ENCODE assay signal across 21 cellular contexts in genomic region chr17:74485841-74486240, GRCh38. TPM values are rescaled to one million over a fixed set of nuclear protein-coding genes. Genes with fewer than 3 reads are reported as not detected.
A peak's percentile ranks its signal among the peaks of the same experiment; 100 is the strongest.
DNase-seq lines count a peak whose midpoint lies in the region; ATAC-seq and TF ChIP-seq lines count a peak whose summit lies in the region.
"Had no signal": no experiment of that assay in that cellular context is flagged by ENCODE, and none has a peak within 500 bp of the region (broad histone marks: within the 10 kb centered on the region; RNA-seq: fewer than 3 reads in every experiment).

No MANE protein-coding gene starts in this region.

- intact Hi-C loops in left colon (cut with DNase I, micrococcal nuclease), result no loop called here
- intact Hi-C loops in sigmoid colon (cut with DNase I), result no loop called here
- intact Hi-C loops in activated CD8-positive, alpha-beta T cell treated with anti-CD3 and anti-CD28 coated beads for 36 hours (cut with micrococcal nuclease), result no loop called here

- ATAC-seq in left colon, result peak; percentile 83
- ATAC-seq in activated CD8-positive, alpha-beta T cell treated with anti-CD3 and anti-CD28 coated beads for 36 hours, result no peak
- ATAC-seq: A549; CD8-positive, alpha-beta T cell had no signal

- POLR2A ChIA-PET in activated CD8-positive, alpha-beta T cell treated with anti-CD3 and anti-CD28 coated beads for 36 hours (lab: Charles Lee), result no interaction called here

- DNase-seq in AG20443 (ENCODE audit: low spot score), result peak; percentile 3
- peak; percentile 4 for DNase-seq in GM13976 (ENCODE audit: low spot score)
- no peak for DNase-seq in left colon
- DNase-seq in stimulated activated CD8-positive, alpha-beta memory T cell treated with anti-CD3 and anti-CD28 coated beads, Interleukin-4, amount 100 ng/mL, for 48 hours, result peak; percentile 21
- DNase-seq in glomerular visceral epithelial cell (ENCODE audit: extremely low spot score), result no peak
- no peak for DNase-seq in sigmoid colon
- DNase-seq in activated CD8-positive, alpha-beta T cell treated with anti-CD3 and anti-CD28 coated beads for 36 hours, result no peak
- DNase-seq: Calu3, GF-D8, MV-4-11, NCI-H1694 treated with DMSO at 0.1 percent for 48 hours, NCI-H2107, NCI-H524, NCI-H82, SHP77 had no signal

- no peaks in the 10 kb centered on the region for H3K36me3 Mint-ChIP-seq in activated CD8-positive, alpha-beta T cell treated with anti-CD3 and anti-CD28 coated beads for 36 hours (ENCODE audit: low read depth)
- H3K36me3 Mint-ChIP-seq: CD8-positive, alpha-beta T cell had no signal

- H3K9me3 ChIP-seq in sigmoid colon, result no peaks in the 10 kb centered on the region
- H3K9me3 ChIP-seq: A549 had no signal

- no peak overlapping the region for H3K4me3 Mint-ChIP-seq in activated CD8-positive, alpha-beta T cell treated with anti-CD3 and anti-CD28 coated beads for 36 hours
- H3K4me3 Mint-ChIP-seq: CD8-positive, alpha-beta T cell had no signal

- H3K4me1 Mint-ChIP-seq in activated CD8-positive, alpha-beta T cell treated with anti-CD3 and anti-CD28 coated beads for 36 hours (ENCODE audit: low read depth), result peaks cover 2% of the 10 kb centered on the region

- H3K27me3 ChIP-seq in sigmoid colon, result peaks cover 0 to 16% (median 3%) of the 10 kb centered on the region in 3 donors
- H3K27me3 ChIP-seq: BLaER1 had no signal

- no peak overlapping the region for H3K4me3 ChIP-seq in sigmoid colon
- H3K4me3 ChIP-seq: A549, BLaER1 had no signal

- H3K4me1 ChIP-seq in sigmoid colon, result no peaks in the 10 kb centered on the region
- H3K4me1 ChIP-seq: A549, BLaER1 had no signal

- H3K9me3 Mint-ChIP-seq in activated CD8-positive, alpha-beta T cell treated with anti-CD3 and anti-CD28 coated beads for 36 hours, result no peaks in the 10 kb centered on the region
- H3K9me3 Mint-ChIP-seq: CD8-positive, alpha-beta T cell had no signal

- TF ChIP-seq POLR2A in sigmoid colon (IDR thresholded peaks at IDR 0.05), result no peak

- no peak overlapping the region for H3K27ac ChIP-seq in sigmoid colon
- H3K27ac ChIP-seq: A549, BLaER1, KMS-11 had no signal

- TF ChIP-seq CTCF in GM13976 (IDR thresholded peaks at IDR 0.05; ENCODE audit: borderline replicate concordance, control extremely low read depth, extremely low read depth, insufficient read depth, missing control alignments), result no peak
- no peak for TF ChIP-seq CTCF in sigmoid colon (IDR thresholded peaks at IDR 0.05)
- no peak for TF ChIP-seq CTCF in activated CD8-positive, alpha-beta T cell treated with anti-CD3 and anti-CD28 coated beads for 36 hours (IDR thresholded peaks at IDR 0.05)

- H3K27ac Mint-ChIP-seq in activated CD8-positive, alpha-beta T cell treated with anti-CD3 and anti-CD28 coated beads for 36 hours, result no peak overlapping the region
- H3K27ac Mint-ChIP-seq: CD8-positive, alpha-beta T cell had no signal

- in situ Hi-C loops in GM13976 (cut with MboI; ENCODE audit: low sequenced_read_pairs, unreplicated experiment), result no loop called here

- no peaks in the 10 kb centered on the region for H3K27me3 Mint-ChIP-seq in activated CD8-positive, alpha-beta T cell treated with anti-CD3 and anti-CD28 coated beads for 36 hours

- TF ChIP-seq EP300 in sigmoid colon (IDR thresholded peaks at IDR 0.05), result no peak

- CTCF ChIA-PET in activated CD8-positive, alpha-beta T cell treated with anti-CD3 and anti-CD28 coated beads for 36 hours (lab: Charles Lee), result interaction anchor here (0.8 to 2.4 kb wide), 2 partner anchors 48 to 118 kb away, joined by 3 to 9 read pairs; no protein-coding TSS in a partner anchor

- H3K36me3 ChIP-seq in sigmoid colon, result no peaks in the 10 kb centered on the region
- H3K36me3 ChIP-seq: BLaER1 had no signal

- WGBS in sigmoid colon, 2 donors, result 41 to 74% methylated on average over 5 of the region's 5 CpGs

RNA-seq across cellular contexts. Expression of gene CD300A, which starts 19.4 kb away (rescaled TPM):
- 1 to 10 TPM; 1.8 to 7.9 TPM for total RNA-seq in left colon
- 1 to 10 TPM; 2.9 to 6.9 (median 3.3) TPM for total RNA-seq in sigmoid colon
- 10 to 100 TPM in 2 of 3 donors, 1 to 10 TPM in 1; 4.8 to 33.5 (median 10.9) TPM for polyA plus RNA-seq in sigmoid colon
- 1 to 10 TPM; 2.2 to 2.4 TPM for total RNA-seq in activated CD8-positive, alpha-beta T cell treated with anti-CD3 and anti-CD28 coated beads for 36 hours
- total RNA-seq: HT-29, RPMI7951 had no signal
- polyA plus RNA-seq: A549 had no signal

RNA-seq across cellular contexts. Expression of gene CD300LB, which starts 45.4 kb away (rescaled TPM):
- under 1 TPM; 0.12 to 0.25 TPM for total RNA-seq in left colon
- 1 to 10 TPM in 1 of 4 donors, under 1 TPM in 2, not detected in 1; 0.33 to 1.1 (median 0.55) TPM for total RNA-seq in sigmoid colon
- polyA plus RNA-seq in sigmoid colon, result under 1 TPM; 0.38 to 0.60 (median 0.46) TPM
- not detected for total RNA-seq in activated CD8-positive, alpha-beta T cell treated with anti-CD3 and anti-CD28 coated beads for 36 hours
- total RNA-seq: Calu3; CD8-positive, alpha-beta T cell; HT-29; RPMI7951 had no signal
- polyA plus RNA-seq: A549 had no signal

RNA-seq across cellular contexts. Expression of gene GPRC5C, which starts 54.0 kb away (rescaled TPM):
- 100 to 1,000 TPM; 155 to 161 TPM for total RNA-seq in left colon
- total RNA-seq in sigmoid colon, result 10 to 100 TPM in 3 of 4 donors, 1 to 10 TPM in 1; 6.1 to 16.9 (median 12.7) TPM
- 10 to 100 TPM; 27.3 to 78.1 (median 40.8) TPM for polyA plus RNA-seq in sigmoid colon
- 1 to 10 TPM; 1.2 to 2.0 TPM for total RNA-seq in activated CD8-positive, alpha-beta T cell treated with anti-CD3 and anti-CD28 coated beads for 36 hours

Comparison
In these comparisons a context has a peak if more than half of its experiments do, and no peak if none do; other contexts are left out.
1. DNase-seq: peak in AG20443 (single experiment), GM13976 (single experiment) and stimulated activated CD8-positive, alpha-beta memory T cell treated with anti-CD3 and anti-CD28 coated beads, Interleukin-4, amount 100 ng/mL, for 48 hours (single experiment); none in left colon (0 of 2), glomerular visceral epithelial cell (single experiment), sigmoid colon (single experiment) and activated CD8-positive, alpha-beta T cell treated with anti-CD3 and anti-CD28 coated beads for 36 hours (single experiment).
2. RNA of gene GPRC5C, which starts 54.0 kb away (total RNA-seq): 155 to 161 TPM in left colon; 6.1 to 16.9 TPM in sigmoid colon and 1.2 to 2.0 TPM in activated CD8-positive, alpha-beta T cell treated with anti-CD3 and anti-CD28 coated beads for 36 hours; every median in the first group is over 4 times any median in the second.